In genomic region chr3:128069271-128069670, GRCh38 we compare ENCODE assay signal across 24 cellular contexts.
"Had no signal": no experiment of that assay in that cellular context is flagged by ENCODE, and none has a peak within 500 bp of the region (broad histone marks: within the 10 kb centered on the region; RNA-seq: fewer than 3 reads in every experiment).

No MANE protein-coding gene starts in this region.

- H3K4me3 Mint-ChIP-seq: activated CD8-positive, alpha-beta T cell treated with anti-CD3 and anti-CD28 coated beads for 36 hours; activated naive CD4-positive, alpha-beta T cell treated with anti-CD3 and anti-CD28 coated beads, Interleukin-2, amount 50 U/mL, for 24 hours; activated T-cell treated with anti-CD3 and anti-CD28 coated beads, Interleukin-2, amount 50 U/mL, for 24 hours; activated T-helper 1 cell treated with anti-CD3 and anti-CD28 coated beads, Interleukin-12 subunit alpha, Interleukin-12 subunit beta, Interleukin-2, Interleukin-4 antibody, amounts not matched to agents 30 ng/mL and 10 ng/mL and 1 ng/mL, durations not matched to agents 14 hours and 24 hours and 36 hours; brain; central memory CD8-positive, alpha-beta T cell; T-helper 1 cell treated with Interleukin-12 subunit alpha and Interleukin-12 subunit beta and Interleukin-4 antibody, amounts not matched to agents 30 μg/mL and 1 μg/mL, for 36 hours had no signal

- H3K9me3 Mint-ChIP-seq: activated CD8-positive, alpha-beta T cell treated with anti-CD3 and anti-CD28 coated beads for 36 hours; activated naive CD4-positive, alpha-beta T cell treated with anti-CD3 and anti-CD28 coated beads, Interleukin-2, amount 50 U/mL, for 24 hours; activated T-cell treated with anti-CD3 and anti-CD28 coated beads, Interleukin-2, amount 50 U/mL, for 24 hours; activated T-helper 1 cell treated with anti-CD3 and anti-CD28 coated beads, Interleukin-12 subunit alpha, Interleukin-12 subunit beta, Interleukin-2, Interleukin-4 antibody, amounts not matched to agents 30 ng/mL and 10 ng/mL and 1 ng/mL, durations not matched to agents 14 hours and 24 hours and 36 hours; brain; central memory CD8-positive, alpha-beta T cell; T-helper 1 cell treated with Interleukin-12 subunit alpha and Interleukin-12 subunit beta and Interleukin-4 antibody, amounts not matched to agents 30 μg/mL and 1 μg/mL, for 36 hours had no signal

- H3K4me3 ChIP-seq: SK-N-MC had no signal

- DNase-seq: activated CD4-positive, alpha-beta T cell treated with anti-CD3 and anti-CD28 coated beads for 4 hours; activated CD8-positive, alpha-beta T cell treated with anti-CD3 and anti-CD28 coated beads for 36 hours; activated effector memory CD4-positive, alpha-beta T cell treated with Interleukin-2 at 50 U/mL for 16 hours; activated naive CD4-positive, alpha-beta T cell; activated T-cell treated with anti-CD3 and anti-CD28 coated beads, Interleukin-2, amount 50 U/mL, for 24 hours; amygdala; Kasumi-1; NCI-H1105 treated with DMSO at 0.1 percent for 48 hours; NCI-H146; NCI-H187 treated with DMSO at 0.1 percent for 48 hours; NCI-H2081 treated with DMSO at 0.1 percent for 48 hours; NCI-H2171; NCI-H226; NCI-H526 treated with DMSO at 0.1 percent for 48 hours; NCI-H82 had no signal

- FAIRE-seq: astrocyte had no signal

- H3K4me1 Mint-ChIP-seq: brain had no signal

- H3K27ac Mint-ChIP-seq: activated naive CD4-positive, alpha-beta T cell treated with anti-CD3 and anti-CD28 coated beads, Interleukin-2, amount 50 U/mL, for 24 hours; activated T-helper 1 cell treated with anti-CD3 and anti-CD28 coated beads, Interleukin-12 subunit alpha, Interleukin-12 subunit beta, Interleukin-2, Interleukin-4 antibody, amounts not matched to agents 30 ng/mL and 10 ng/mL and 1 ng/mL, durations not matched to agents 14 hours and 24 hours and 36 hours; T-helper 1 cell treated with Interleukin-12 subunit alpha and Interleukin-12 subunit beta and Interleukin-4 antibody, amounts not matched to agents 30 μg/mL and 1 μg/mL, for 36 hours had no signal

- ATAC-seq: activated CD4-positive, CD25-positive, alpha-beta regulatory T cell treated with anti-CD3 and anti-CD28 coated beads, Interleukin-2, amount 50 U/mL, for 24 hours; activated CD8-positive, alpha-beta T cell treated with anti-CD3 and anti-CD28 coated beads for 36 hours; Right ventricle myocardium inferior had no signal

- H3K27me3 Mint-ChIP-seq: activated CD8-positive, alpha-beta T cell treated with anti-CD3 and anti-CD28 coated beads for 36 hours; activated naive CD4-positive, alpha-beta T cell treated with anti-CD3 and anti-CD28 coated beads, Interleukin-2, amount 50 U/mL, for 24 hours; activated T-cell treated with anti-CD3 and anti-CD28 coated beads, Interleukin-2, amount 50 U/mL, for 24 hours; brain; central memory CD8-positive, alpha-beta T cell had no signal
